ENCODE assay signal across 18 cellular contexts in genomic region chr11:69496631-69497220, GRCh38. TPM values are rescaled to one million over a fixed set of nuclear protein-coding genes. Genes with fewer than 3 reads are reported as not detected.
DNase-seq lines count a peak whose midpoint lies in the region; ATAC-seq, FAIRE-seq and TF ChIP-seq lines count a peak whose summit lies in the region.
"Had no signal": no experiment of that assay in that cellular context is flagged by ENCODE, and none has a peak within 500 bp of the region (broad histone marks: within the 10 kb centered on the region; RNA-seq: fewer than 3 reads in every experiment).

No MANE protein-coding gene starts in this region.

- H3K9me3 ChIP-seq in breast epithelium: no peaks in the 10 kb centered on the region
- H3K9me3 ChIP-seq in right atrium auricular region: no peaks in the 10 kb centered on the region
- H3K9me3 ChIP-seq in psoas muscle: no peaks in the 10 kb centered on the region

- H3K27ac ChIP-seq in breast epithelium (peak overlapping the region; percentile 73 to 78), right atrium auricular region (peak overlapping the region; percentile 72 to 90), psoas muscle (no peak overlapping the region)
- H3K27ac ChIP-seq: 22Rv1 had no signal

- 30 to 38% (median 35%) methylated on average over 11 to 12 of the region's 12 CpGs for WGBS in psoas muscle, 3 donors

- no peak overlapping the region for H3K4me3 Mint-ChIP-seq in MCF 10A (ENCODE audit: unreplicated experiment)
- H3K4me3 Mint-ChIP-seq: central memory CD8-positive, alpha-beta T cell; stimulated activated naive CD8-positive, alpha-beta T cell treated with anti-CD3 and anti-CD28 coated beads, Interleukin-15, Interleukin-2, amounts not matched to agents 100 ng/mL and 50 ng/mL, for 24 hours had no signal

- peaks cover 5% of the 10 kb centered on the region for H3K36me3 Mint-ChIP-seq in MCF 10A (ENCODE audit: insufficient read depth, unreplicated experiment)

- H3K4me1 ChIP-seq in breast epithelium: peaks cover 7 to 10% of the 10 kb centered on the region in 2 donors
- peaks cover 0 to 44% of the 10 kb centered on the region in 2 donors for H3K4me1 ChIP-seq in right atrium auricular region
- peaks cover 15% of the 10 kb centered on the region for H3K4me1 ChIP-seq in psoas muscle

- CTCF ChIA-PET in MCF 10A (lab: Yijun Ruan, JAX): no interaction called here

- ATAC-seq in psoas muscle: peak; percentile 13 to 40 (median 34)

- peaks cover 16% of the 10 kb centered on the region for H3K4me1 Mint-ChIP-seq in MCF 10A (ENCODE audit: insufficient read depth, unreplicated experiment)
- H3K4me1 Mint-ChIP-seq: central memory CD8-positive, alpha-beta T cell had no signal

- H3K9me3 Mint-ChIP-seq in MCF 10A (ENCODE audit: unreplicated experiment): no peaks in the 10 kb centered on the region
- H3K9me3 Mint-ChIP-seq: central memory CD8-positive, alpha-beta T cell; stimulated activated naive CD8-positive, alpha-beta T cell treated with anti-CD3 and anti-CD28 coated beads, Interleukin-15, Interleukin-2, amounts not matched to agents 100 ng/mL and 50 ng/mL, for 24 hours had no signal

- no peak for FAIRE-seq in urothelium cell line (lab: Jason Lieb, UNC)
- FAIRE-seq: kidney had no signal

- no peak for TF ChIP-seq POLR2A in breast epithelium (IDR thresholded peaks at IDR 0.05)

- H3K36me3 ChIP-seq in breast epithelium (no peaks in the 10 kb centered on the region), right atrium auricular region (no peaks in the 10 kb centered on the region), psoas muscle (ENCODE audit: insufficient read depth in 1 of 2, low read depth in 1 of 2) (no peaks in the 10 kb centered on the region)

- H3K27me3 Mint-ChIP-seq in MCF 10A (ENCODE audit: insufficient read depth, unreplicated experiment): peaks cover 18% of the 10 kb centered on the region

- H3K4me3 ChIP-seq in breast epithelium (peak overlapping the region in 1 of 3 donors; percentile 6), right atrium auricular region (no peak overlapping the region), psoas muscle (no peak overlapping the region)

- H3K27ac Mint-ChIP-seq in MCF 10A (ENCODE audit: low read depth, unreplicated experiment): no peak overlapping the region
- H3K27ac Mint-ChIP-seq: stimulated activated naive CD8-positive, alpha-beta T cell treated with anti-CD3 and anti-CD28 coated beads, Interleukin-15, Interleukin-2, amounts not matched to agents 100 ng/mL and 50 ng/mL, for 24 hours had no signal

- intact Hi-C loops in breast epithelium (cut with DNase I; ENCODE audit: low total_unique reads) (no loop called here), MCF 10A (cut with micrococcal nuclease) (no loop called here), psoas muscle (cut with DNase I) (no loop called here)

- POLR2A ChIA-PET in MCF 10A (lab: Yijun Ruan, JAX): no interaction called here

- BruUV-seq in MCF 10A (replicated peaks; lab: Mats Ljungman, UMichigan): no TSS peak

- no peak for DNase-seq in breast epithelium (ENCODE audit: low spot score in 2 of 2)
- no peak for DNase-seq in MCF 10A (ENCODE audit: unreplicated experiment)
- DNase-seq in right atrium auricular region (ENCODE audit: low spot score): no peak
- DNase-seq in psoas muscle: peak in 1 of 2 donors; percentile 12
- DNase-seq in GM10266 (ENCODE audit: extremely low spot score): no peak
- DNase-seq in NCI-H510A (lab: John Stamatoyannopoulos, UW): no peak
- no peak for DNase-seq in NCI-H1092 treated with DMSO at 0.1 percent for 48 hours (lab: John Stamatoyannopoulos, UW)
- DNase-seq in urothelium cell line (ENCODE audit: low spot score): no peak
- DNase-seq: activated CD4-positive, alpha-beta T cell treated with anti-CD3 and anti-CD28 coated beads, Interleukin-2, amount 50 U/mL, for 1 hour; activated gamma-delta T cell treated with Interleukin-2 at 50 U/mL for 16 hours; GDM1; NCI-H1694 treated with DMSO at 0.1 percent for 48 hours; NCI-H82; stimulated activated CD4-positive, alpha-beta T cell treated with anti-CD3 and anti-CD28 coated beads, Interleukin-4, amount 100 ng/mL, for 4 hours had no signal

- H3K27me3 ChIP-seq in breast epithelium: no peaks in the 10 kb centered on the region
- no peaks in the 10 kb centered on the region for H3K27me3 ChIP-seq in right atrium auricular region
- no peaks in the 10 kb centered on the region for H3K27me3 ChIP-seq in psoas muscle (ENCODE audit: insufficient read depth in 3 of 3, low read length in 2 of 3)

- TF ChIP-seq CTCF in breast epithelium (IDR thresholded peaks at IDR 0.05): no peak
- TF ChIP-seq CTCF in MCF 10A (IDR thresholded peaks at IDR 0.05; ENCODE audit: unreplicated experiment): no peak
- no peak for TF ChIP-seq CTCF in right atrium auricular region (IDR thresholded peaks at IDR 0.05)
- TF ChIP-seq CTCF in psoas muscle (IDR thresholded peaks at IDR 0.05): no peak
- TF ChIP-seq CTCF in GM10266 (IDR thresholded peaks at IDR 0.05; ENCODE audit: control insufficient read depth, insufficient read depth, low read depth, missing control alignments): no peak

RNA-seq across cellular contexts. Expression of gene LINC01488, which starts 15.3 kb away (rescaled TPM):
- not detected for total RNA-seq in breast epithelium
- total RNA-seq in MCF 10A (2022): not detected in 2 replicates
- total RNA-seq in right atrium auricular region: not detected
- not detected for total RNA-seq in psoas muscle
- under 1 TPM in 1 of 3 donors, not detected in 2; 0.03 TPM for polyA plus RNA-seq in psoas muscle
- total RNA-seq: kidney had no signal
